In genomic region chr20:50175938-50176933, GRCh38 we compare ENCODE assay signal across 23 cellular contexts. TPM values are rescaled to one million over a fixed set of nuclear protein-coding genes. Genes with fewer than 3 reads are reported as not detected.
DNase-seq lines count a peak whose midpoint lies in the region; TF ChIP-seq lines count a peak whose summit lies in the region.
"Had no signal": no experiment of that assay in that cellular context is flagged by ENCODE, and none has a peak within 500 bp of the region (broad histone marks: within the 10 kb centered on the region; RNA-seq: fewer than 3 reads in every experiment).

No MANE protein-coding gene starts in this region.

- H3K27ac ChIP-seq in RWPE1, result peak overlapping the region; percentile 2; the same call in 1 of the 2 replicates
- H3K27ac ChIP-seq in esophagus muscularis mucosa (replicated peaks in 1 of 4), result no peak overlapping the region
- H3K27ac ChIP-seq in sigmoid colon, result no peak overlapping the region
- H3K27ac ChIP-seq: A549; BLaER1 treated with 17β-estradiol and CSF1 and Interleukin-3, amounts not matched to agents 10 nM and 100 nM had no signal

- DNase-seq in RWPE1 (ENCODE audit: low spot score) (no peak), esophagus muscularis mucosa (ENCODE audit: extremely low spot score) (peak; percentile 91), islet precursor cell (peak; percentile 46), sigmoid colon (peak; percentile 61), NCI-H2171 treated with DMSO at 0.1 percent for 48 hours (lab: John Stamatoyannopoulos, UW) (no peak), HK-2 (ENCODE audit: unreplicated experiment) (no peak), NCI-H2029 treated with DMSO at 0.1 percent for 48 hours (lab: John Stamatoyannopoulos, UW) (no peak)
- DNase-seq: 8988T; ACHN; AML-193; BE2C; CD4-positive, alpha-beta T cell; CD8-positive, alpha-beta memory T cell; DMS 273 treated with DMSO at 0.1 percent for 48 hours; DMS79; EL; GDM1; HFFc6 had no signal

- no peak for TF ChIP-seq EP300 in esophagus muscularis mucosa (IDR thresholded peaks at IDR 0.05)
- TF ChIP-seq EP300 in sigmoid colon (IDR thresholded peaks at IDR 0.05), result no peak

- H3K36me3 ChIP-seq in esophagus muscularis mucosa (peaks cover 0 to 7% (median 0%) of the 10 kb centered on the region in 4 donors), sigmoid colon (no peaks in the 10 kb centered on the region)
- H3K36me3 ChIP-seq: BE2C; BLaER1 treated with 17β-estradiol and CSF1 and Interleukin-3, amounts not matched to agents 10 nM and 100 nM; HAP-1 had no signal

- H3K4me3 ChIP-seq in esophagus muscularis mucosa, result no peak overlapping the region
- H3K4me3 ChIP-seq in sigmoid colon, result no peak overlapping the region
- H3K4me3 ChIP-seq: A549; BLaER1 treated with 17β-estradiol and CSF1 and Interleukin-3, amounts not matched to agents 10 nM and 100 nM; GM12878; GM23338; HAP-1 had no signal

- H3K27me3 ChIP-seq in esophagus muscularis mucosa (no peaks in the 10 kb centered on the region), sigmoid colon (no peaks in the 10 kb centered on the region)
- H3K27me3 ChIP-seq: BE2C had no signal

- intact Hi-C loops in esophagus muscularis mucosa (cut with DNase I) (no loop called here), sigmoid colon (cut with DNase I) (no loop called here)

- H3K4me1 ChIP-seq in esophagus muscularis mucosa (peaks cover 18 to 34% (median 24%) of the 10 kb centered on the region in 4 donors), sigmoid colon (peaks cover 0 to 17% (median 15%) of the 10 kb centered on the region in 4 donors)
- H3K4me1 ChIP-seq: BE2C, HAP-1 had no signal

- POLR2A ChIA-PET in RWPE1 (lab: Yijun Ruan, JAX; ENCODE audit: low non-redundant PET), result interaction anchor here (0.7 kb wide), 1 partner anchor 15 kb away, joined by 6 read pairs; no protein-coding TSS in a partner anchor

- TF ChIP-seq CTCF in RWPE1 (conservative IDR thresholded peaks at IDR 0.05; ENCODE audit: low read depth) (no peak), esophagus muscularis mucosa (IDR thresholded peaks at IDR 0.05) (no peak), sigmoid colon (IDR thresholded peaks at IDR 0.05) (no peak)

- no peaks in the 10 kb centered on the region for H3K9me3 ChIP-seq in esophagus muscularis mucosa
- H3K9me3 ChIP-seq in sigmoid colon, result no peaks in the 10 kb centered on the region
- H3K9me3 ChIP-seq: A549; BE2C; BLaER1 treated with 17β-estradiol and CSF1 and Interleukin-3, amounts not matched to agents 10 nM and 100 nM; HAP-1 had no signal

- WGBS in esophagus muscularis mucosa, result 89% methylated on average over 16 of the region's 18 CpGs
- 95% methylated on average over 18 of the region's 18 CpGs for WGBS in sigmoid colon, 2 donors

- no peak for TF ChIP-seq POLR2A in esophagus muscularis mucosa (IDR thresholded peaks at IDR 0.05; ENCODE audit: low read depth)
- no peak for TF ChIP-seq POLR2A in sigmoid colon (IDR thresholded peaks at IDR 0.05)

- CTCF ChIA-PET in RWPE1 (lab: Yijun Ruan, JAX), result interaction anchor here (0.5 to 7.4 kb wide), 5 partner anchors 9 to 337 kb away, joined by 3 to 89 read pairs (median 4); no protein-coding TSS in a partner anchor

RNA-seq across cellular contexts. Expression of gene CEBPB, which starts 14.4 kb away (rescaled TPM):
- total RNA-seq in esophagus muscularis mucosa (100 to 1,000 TPM; 105 to 195 (median 144) TPM), sigmoid colon (100 to 1,000 TPM in 2 of 4 donors, 10 to 100 TPM in 2; 53.2 to 173 (median 93.6) TPM)
- 10 to 100 TPM in 2 of 3 donors, 1 to 10 TPM in 1; 6.9 to 17.4 (median 12.2) TPM for polyA plus RNA-seq in sigmoid colon

RNA-seq across cellular contexts. Expression of gene PEDS1, which starts 22.7 kb away (rescaled TPM):
- total RNA-seq in esophagus muscularis mucosa, result 10 to 100 TPM; 22.2 to 50.3 (median 30.7) TPM
- 10 to 100 TPM; 19.1 to 27.4 (median 22.6) TPM for total RNA-seq in sigmoid colon
- polyA plus RNA-seq in sigmoid colon, result 10 to 100 TPM; 13.8 to 24.2 (median 14.3) TPM

Comparison
In these comparisons a context has a peak if more than half of its experiments do, and no peak if none do; other contexts are left out.
1. DNase-seq: peak in esophagus muscularis mucosa (single experiment), islet precursor cell (single experiment) and sigmoid colon (single experiment); none in RWPE1 (single experiment), NCI-H2171 treated with DMSO at 0.1 percent for 48 hours (single experiment), HK-2 (single experiment) and NCI-H2029 treated with DMSO at 0.1 percent for 48 hours (single experiment).